ENCODE assay signal across 11 cellular contexts in genomic region chr13:80168089-80168850, GRCh38.
DNase-seq lines count a peak whose midpoint lies in the region; ATAC-seq and TF ChIP-seq lines count a peak whose summit lies in the region.
"Had no signal": no experiment of that assay in that cellular context is flagged by ENCODE, and none has a peak within 500 bp of the region (broad histone marks: within the 10 kb centered on the region; RNA-seq: fewer than 3 reads in every experiment).

No MANE protein-coding gene starts in this region.

- POLR2A ChIA-PET in SK-N-SH (lab: Yijun Ruan, JAX): no interaction called here

- H3K4me3 ChIP-seq in SK-N-SH (ENCODE audit: low read depth in 2 of 2, low read length in 1 of 2) (no peak overlapping the region), fibroblast of pulmonary artery (replicated peaks; ENCODE audit: low read depth, low read length) (no peak overlapping the region), skeletal muscle cell (ENCODE audit: low read depth, low read length) (no peak overlapping the region)

- no peaks in the 10 kb centered on the region for H3K9me2 ChIP-seq in SK-N-SH

- no peaks in the 10 kb centered on the region for H4K20me1 ChIP-seq in SK-N-SH (ENCODE audit: insufficient read depth)

- ATAC-seq in activated naive CD4-positive, alpha-beta T cell treated with anti-CD3 and anti-CD28 coated beads, Interleukin-2, amount 50 U/mL, for 72 hours: no peak
- ATAC-seq in GM21447 (IDR thresholded peaks at IDR 0.05; ENCODE audit: unreplicated experiment): no peak

- no peak overlapping the region for H3K9ac ChIP-seq in SK-N-SH

- TF ChIP-seq EP300 in SK-N-SH (IDR thresholded peaks at IDR 0.05; ENCODE audit: borderline replicate concordance in 1 of 2, low read depth in 1 of 2, low read length in 1 of 2): peak; percentile 21 to 69; a peak in 3 of 4 replicates

- H3K9me3 ChIP-seq in SK-N-SH: no peaks in the 10 kb centered on the region

- no peak overlapping the region for H3K27ac Mint-ChIP-seq in activated naive CD4-positive, alpha-beta T cell treated with anti-CD3 and anti-CD28 coated beads, Interleukin-2, amount 50 U/mL, for 72 hours
- H3K27ac Mint-ChIP-seq: activated CD4-positive, alpha-beta memory T cell treated with anti-CD3 and anti-CD28 coated beads, Interleukin-2, amount 10 ng/mL, durations not matched to agents 7 days and 5 days had no signal

- H3K36me3 ChIP-seq in SK-N-SH (replicated peaks in 1 of 2; ENCODE audit: control insufficient read depth in 1 of 2, insufficient read depth in 2 of 2, low read length in 1 of 2): no peaks in the 10 kb centered on the region

- TF ChIP-seq CTCF in SK-N-SH (IDR thresholded peaks at IDR 0.05): no peak
- no peak for TF ChIP-seq CTCF in fibroblast of pulmonary artery (IDR thresholded peaks at IDR 0.05; ENCODE audit: low read length, missing control alignments)

- CTCF ChIA-PET in SK-N-SH (lab: Yijun Ruan, JAX): interaction anchor here (0.7 kb wide), 1 partner anchor 117 kb away, joined by 3 read pairs; no protein-coding TSS in a partner anchor

- WGBS in SK-N-SH (ENCODE audit: low lambda C conversion rate): 23% methylated on average over 3 of the region's 3 CpGs

- DNase-seq in HCEC 1CT: peak; percentile 45
- DNase-seq in SK-N-SH: no peak
- DNase-seq in fibroblast of pulmonary artery (ENCODE audit: low read depth): peak; percentile 35
- DNase-seq in skeletal muscle cell (ENCODE audit: low read depth): peak; percentile 15
- DNase-seq in GOT3 (lab: John Stamatoyannopoulos, UW): no peak
- DNase-seq in HuH-7 (ENCODE audit: low spot score): no peak
- DNase-seq in activated naive CD4-positive, alpha-beta T cell treated with anti-CD3 and anti-CD28 coated beads, Interleukin-2, amount 50 U/mL, for 72 hours (ENCODE audit: low spot score in 2 of 2): no peak
- DNase-seq: activated CD4-positive, alpha-beta memory T cell treated with anti-CD3 and anti-CD28 coated beads, Interleukin-2, amount 10 ng/mL, durations not matched to agents 7 days and 5 days; foreskin melanocyte; NCI-H2081 had no signal

- H3K36me3 Mint-ChIP-seq in activated naive CD4-positive, alpha-beta T cell treated with anti-CD3 and anti-CD28 coated beads, Interleukin-2, amount 50 U/mL, for 72 hours: no peaks in the 10 kb centered on the region

- no peak overlapping the region for H3K4me2 ChIP-seq in SK-N-SH

- H3F3A ChIP-seq in SK-N-SH (replicated peaks; ENCODE audit: insufficient read depth): peaks cover 8% of the 10 kb centered on the region

- H3K9me3 Mint-ChIP-seq in activated naive CD4-positive, alpha-beta T cell treated with anti-CD3 and anti-CD28 coated beads, Interleukin-2, amount 50 U/mL, for 72 hours: peaks cover 3 to 4% of the 10 kb centered on the region in 2 donors
- H3K9me3 Mint-ChIP-seq: activated CD4-positive, alpha-beta memory T cell treated with anti-CD3 and anti-CD28 coated beads, Interleukin-2, amount 10 ng/mL, durations not matched to agents 7 days and 5 days had no signal

- H3K79me2 ChIP-seq in SK-N-SH (ENCODE audit: insufficient read depth): no peaks in the 10 kb centered on the region

- no peak overlapping the region for H2AFZ ChIP-seq in SK-N-SH (ENCODE audit: low read depth)

- no peak for TF ChIP-seq RAD21 in SK-N-SH (IDR thresholded peaks at IDR 0.05; ENCODE audit: low read length)

- no peaks in the 10 kb centered on the region; a peak in 2 of 4 replicates for H3K4me1 ChIP-seq in SK-N-SH (ENCODE audit: control insufficient read depth in 1 of 2, insufficient read depth in 2 of 2, low read depth in 1 of 2, low read length in 1 of 2)

- peak overlapping the region in 1 of 2 experiments; percentile 62; a peak in 2 of 4 replicates for H3K27ac ChIP-seq in SK-N-SH (ENCODE audit: low read depth in 2 of 2, low read length in 1 of 2)

- H3K27me3 ChIP-seq in SK-N-SH (ENCODE audit: insufficient read depth): no peaks in the 10 kb centered on the region

TF ChIP-seq in SK-N-SH, 30 proteins besides CTCF, POLR2A, EP300 and RAD21:
- no peak for TF ChIP-seq FOXJ3 (CRISPR knock-in tag; IDR thresholded peaks at IDR 0.05)
- no peak; the same call in 1 of the 2 replicates for TF ChIP-seq POLR2AphosphoS5 (IDR thresholded peaks at IDR 0.05; ENCODE audit: low read depth, low read length)
- no peak for TF ChIP-seq YY1 (IDR thresholded peaks at IDR 0.05; ENCODE audit: low read depth)
- no peak for TF ChIP-seq SIN3A (IDR thresholded peaks at IDR 0.05; ENCODE audit: borderline replicate concordance, low read depth, low read length)
- TF ChIP-seq CHD2 (IDR thresholded peaks at IDR 0.05; ENCODE audit: low read length, partially characterized antibody): no peak
- no peak for TF ChIP-seq NRF1 (IDR thresholded peaks at IDR 0.05; ENCODE audit: low read depth, low read length)
- TF ChIP-seq PBX3 (IDR thresholded peaks at IDR 0.05): peak; percentile 80
- TF ChIP-seq FOSL2 (IDR thresholded peaks at IDR 0.05; ENCODE audit: borderline replicate concordance, low read depth): 0 out of 2 replicates have a peak, but pooled peaks have one; percentile 33
- TF ChIP-seq TEAD4 (IDR thresholded peaks at IDR 0.05; ENCODE audit: borderline replicate concordance, insufficient read depth): peak; percentile 54; the same call in 1 of the 2 replicates
- peak; percentile 43; the same call in 1 of the 2 replicates for TF ChIP-seq FOXM1 (IDR thresholded peaks at IDR 0.05; ENCODE audit: low read depth)
- peak; percentile 66; the same call in 1 of the 2 replicates for TF ChIP-seq NFIC (IDR thresholded peaks at IDR 0.05; ENCODE audit: borderline replicate concordance)
- no peak for TF ChIP-seq EZH2phosphoT487 (IDR thresholded peaks at IDR 0.05; ENCODE audit: borderline replicate concordance, low read depth)
- TF ChIP-seq IRF3 (IDR thresholded peaks at IDR 0.05; ENCODE audit: low read depth, low read length): no peak
- TF ChIP-seq GABPA (IDR thresholded peaks at IDR 0.05; ENCODE audit: low read depth): no peak
- TF ChIP-seq TAF1 (IDR thresholded peaks at IDR 0.05; ENCODE audit: borderline replicate concordance, low read depth, low read length): no peak
- TF ChIP-seq JUND (IDR thresholded peaks at IDR 0.05): peak; percentile 43
- no peak for TF ChIP-seq USF2 (IDR thresholded peaks at IDR 0.05; ENCODE audit: borderline replicate concordance, low read depth, low read length)
- no peak for TF ChIP-seq MXI1 (IDR thresholded peaks at IDR 0.05; ENCODE audit: low read depth, low read length)
- peak; percentile 87 for TF ChIP-seq TCF12 (IDR thresholded peaks at IDR 0.05)
- TF ChIP-seq ZBTB33 (IDR thresholded peaks at IDR 0.05; ENCODE audit: borderline replicate concordance, low read depth): no peak
- no peak for TF ChIP-seq RXRA (IDR thresholded peaks at IDR 0.05; ENCODE audit: borderline replicate concordance, low read depth)
- TF ChIP-seq ELF1 (IDR thresholded peaks at IDR 0.05): no peak
- peak; percentile 63; the same call in 1 of the 2 replicates for TF ChIP-seq MEF2A (IDR thresholded peaks at IDR 0.05; ENCODE audit: borderline replicate concordance, low read depth)

Comparison
In these comparisons a context has a peak if more than half of its experiments do, and no peak if none do; other contexts are left out.
1. DNase-seq: peak in HCEC 1CT (single experiment), fibroblast of pulmonary artery (single experiment) and skeletal muscle cell (single experiment); none in SK-N-SH (single experiment), GOT3 (single experiment), HuH-7 (single experiment) and activated naive CD4-positive, alpha-beta T cell treated with anti-CD3 and anti-CD28 coated beads, Interleukin-2, amount 50 U/mL, for 72 hours (0 of 2).